Comparison of ENCODE assay signal across 20 cellular contexts in genomic region chr19:47099576-47100050, GRCh38. TPM values are rescaled to one million over a fixed set of nuclear protein-coding genes. Genes with fewer than 3 reads are reported as not detected.
DNase-seq lines count a peak whose midpoint lies in the region; TF ChIP-seq lines count a peak whose summit lies in the region.
"Had no signal": no experiment of that assay in that cellular context is flagged by ENCODE, and none has a peak within 500 bp of the region (broad histone marks: within the 10 kb centered on the region; RNA-seq: fewer than 3 reads in every experiment).

No MANE protein-coding gene starts in this region.

- no peaks in the 10 kb centered on the region for H3K9me2 ChIP-seq in SK-N-SH

- H3K36me3 ChIP-seq in HUES48 (ENCODE audit: control insufficient read depth, insufficient read depth, low read length) (peaks cover 16% of the 10 kb centered on the region), neural progenitor cell (no peaks in the 10 kb centered on the region), SK-N-SH (replicated peaks in 1 of 2; ENCODE audit: control insufficient read depth in 1 of 2, insufficient read depth in 2 of 2, low read length in 1 of 2) (peaks cover 9 to 15% of the 10 kb centered on the region in 2 experiments), smooth muscle cell (ENCODE audit: low read depth) (no peaks in the 10 kb centered on the region)
- H3K36me3 ChIP-seq: colonic mucosa, right atrium auricular region had no signal

- over 99% methylated on average over 6 of the region's 6 CpGs for WGBS in SK-N-SH (ENCODE audit: low lambda C conversion rate)
- 93% methylated on average over 6 of the region's 6 CpGs for WGBS in smooth muscle cell (ENCODE audit: low lambda C conversion rate)

- H3K4me3 ChIP-seq in HUES48 (ENCODE audit: low read depth, low read length) (no peak overlapping the region), neural progenitor cell (no peak overlapping the region), SK-N-SH (ENCODE audit: low read depth in 2 of 2, low read length in 1 of 2) (no peak overlapping the region), smooth muscle cell (no peak overlapping the region)
- H3K4me3 ChIP-seq: colonic mucosa, right atrium auricular region, transverse colon had no signal

- H3K9me3 Mint-ChIP-seq in CD14-positive monocyte (no peaks in the 10 kb centered on the region), neural progenitor cell (no peaks in the 10 kb centered on the region)
- H3K9me3 Mint-ChIP-seq in dendritic cell treated with granulocyte-macrophage colony-stimulating factor and Interleukin-4, amounts not matched to agents 40 ng/mL and 50 ng/mL, for 4 days = no peaks in the 10 kb centered on the region
- H3K9me3 Mint-ChIP-seq: activated B cell treated with CpG ODN at 0.5 μM for 24 hours; activated CD4-positive, alpha-beta memory T cell treated with anti-CD3 and anti-CD28 coated beads, Interleukin-2, amount 10 ng/mL, durations not matched to agents 7 days and 5 days; activated naive CD4-positive, alpha-beta T cell treated with anti-CD3 and anti-CD28 coated beads, Interleukin-2, amount 50 U/mL, for 72 hours; stimulated activated memory B cell treated with anti-CD40 and anti-IgM and Interleukin-4, amounts not matched to agents 10 μg/mL and 1 μg/mL and 100 μg/mL, for 72 hours had no signal

- H3F3A ChIP-seq in neural progenitor cell (ENCODE audit: low read depth) (peaks cover 13% of the 10 kb centered on the region), SK-N-SH (replicated peaks; ENCODE audit: insufficient read depth) (peaks cover 4% of the 10 kb centered on the region), smooth muscle cell (ENCODE audit: low read depth) (no peaks in the 10 kb centered on the region)

- TF ChIP-seq RAD21 in SK-N-SH (IDR thresholded peaks at IDR 0.05; ENCODE audit: low read length) = no peak

- H3K27me3 Mint-ChIP-seq in CD14-positive monocyte (ENCODE audit: low read depth in 3 of 3) = peaks cover 0 to 2% (median 0%) of the 10 kb centered on the region in 3 donors
- H3K27me3 Mint-ChIP-seq in dendritic cell treated with granulocyte-macrophage colony-stimulating factor and Interleukin-4, amounts not matched to agents 40 ng/mL and 50 ng/mL, for 4 days = no peaks in the 10 kb centered on the region
- no peaks in the 10 kb centered on the region for H3K27me3 Mint-ChIP-seq in neural progenitor cell (ENCODE audit: insufficient read depth, low read depth)
- H3K27me3 Mint-ChIP-seq: activated B cell treated with CpG ODN at 0.5 μM for 24 hours; activated CD4-positive, alpha-beta memory T cell treated with anti-CD3 and anti-CD28 coated beads, Interleukin-2, amount 10 ng/mL, durations not matched to agents 7 days and 5 days; stimulated activated memory B cell treated with anti-CD40 and anti-IgM and Interleukin-4, amounts not matched to agents 10 μg/mL and 1 μg/mL and 100 μg/mL, for 72 hours had no signal

- H3K4me1 ChIP-seq in HUES48 (ENCODE audit: control insufficient read depth, insufficient read depth, low read length) (peaks cover 29% of the 10 kb centered on the region), neural progenitor cell (peaks cover 44% of the 10 kb centered on the region), SK-N-SH (ENCODE audit: control insufficient read depth in 1 of 2, insufficient read depth in 2 of 2, low read depth in 1 of 2, low read length in 1 of 2) (peaks cover 0 to 3% of the 10 kb centered on the region in 2 experiments; a peak in 1 of 4 replicates), smooth muscle cell (ENCODE audit: low read depth) (peaks cover 8% of the 10 kb centered on the region)

- CTCF ChIA-PET in SK-N-SH (lab: Yijun Ruan, JAX) = interaction anchor here (0.9 to 1.2 kb wide), 5 partner anchors 11 to 26 kb away, joined by 3 to 4 read pairs (median 3); partner anchors contain the start of gene ZC3H4

- H3K27ac Mint-ChIP-seq in CD14-positive monocyte (peak overlapping the region in 5 of 7 donors; percentile 22 to 63 (median 30)), neural progenitor cell (peak overlapping the region; percentile 79)
- H3K27ac Mint-ChIP-seq in dendritic cell treated with granulocyte-macrophage colony-stimulating factor and Interleukin-4, amounts not matched to agents 40 ng/mL and 50 ng/mL, for 4 days = peak overlapping the region; percentile 76
- H3K27ac Mint-ChIP-seq: activated B cell treated with CpG ODN at 0.5 μM for 24 hours; activated CD4-positive, alpha-beta memory T cell treated with anti-CD3 and anti-CD28 coated beads, Interleukin-2, amount 10 ng/mL, durations not matched to agents 7 days and 5 days; stimulated activated memory B cell treated with anti-CD40 and anti-IgM and Interleukin-4, amounts not matched to agents 10 μg/mL and 1 μg/mL and 100 μg/mL, for 72 hours had no signal

- TF ChIP-seq CTCF in CD14-positive monocyte (IDR thresholded peaks at IDR 0.05) = no peak
- TF ChIP-seq CTCF in neural progenitor cell (IDR thresholded peaks at IDR 0.05) = no peak
- TF ChIP-seq CTCF in SK-N-SH (IDR thresholded peaks at IDR 0.05) = no peak
- TF ChIP-seq CTCF in smooth muscle cell (IDR thresholded peaks at IDR 0.05; ENCODE audit: borderline replicate concordance, insufficient read depth, poor library complexity, severe bottlenecking) = no peak

- H3K9me3 ChIP-seq in HUES48 (ENCODE audit: control insufficient read depth, insufficient read depth, low read length) (no peaks in the 10 kb centered on the region), neural progenitor cell (ENCODE audit: low read depth) (no peaks in the 10 kb centered on the region), SK-N-SH (no peaks in the 10 kb centered on the region), smooth muscle cell (replicated peaks; ENCODE audit: low read depth) (no peaks in the 10 kb centered on the region)
- H3K9me3 ChIP-seq: colonic mucosa, right atrium auricular region, transverse colon had no signal

- H2AFZ ChIP-seq in neural progenitor cell (replicated peaks) (no peak overlapping the region), SK-N-SH (ENCODE audit: low read depth) (no peak overlapping the region), smooth muscle cell (ENCODE audit: low read depth) (no peak overlapping the region)

- H3K4me2 ChIP-seq in neural progenitor cell (peak overlapping the region; percentile 43), SK-N-SH (no peak overlapping the region), smooth muscle cell (no peak overlapping the region)

- H3K79me2 ChIP-seq in neural progenitor cell (ENCODE audit: low read depth) (peaks cover 100% of the 10 kb centered on the region), SK-N-SH (ENCODE audit: insufficient read depth) (peaks cover 100% of the 10 kb centered on the region), smooth muscle cell (ENCODE audit: low read depth) (peaks cover 98% of the 10 kb centered on the region)

- H3K9ac ChIP-seq in HUES48 (ENCODE audit: low read depth, low read length) (no peak overlapping the region), neural progenitor cell (peak overlapping the region; percentile 6), SK-N-SH (no peak overlapping the region), smooth muscle cell (ENCODE audit: low read depth) (no peak overlapping the region)

- POLR2A ChIA-PET in SK-N-SH (lab: Yijun Ruan, JAX) = interaction anchor here (0.9 kb wide), 1 partner anchor 14 kb away, joined by 4 read pairs; the partner anchor contains the start of gene ZC3H4

- H3K36me3 Mint-ChIP-seq in CD14-positive monocyte = peaks cover 37 to 61% of the 10 kb centered on the region in 2 donors
- H3K36me3 Mint-ChIP-seq in dendritic cell treated with granulocyte-macrophage colony-stimulating factor and Interleukin-4, amounts not matched to agents 40 ng/mL and 50 ng/mL, for 4 days (ENCODE audit: low read depth) = peaks cover 36% of the 10 kb centered on the region
- peaks cover 10% of the 10 kb centered on the region for H3K36me3 Mint-ChIP-seq in neural progenitor cell

- TF ChIP-seq EP300 in SK-N-SH (IDR thresholded peaks at IDR 0.05; ENCODE audit: borderline replicate concordance in 1 of 2, low read depth in 1 of 2, low read length in 1 of 2) = no peak

- H3K4me3 Mint-ChIP-seq in CD14-positive monocyte (no peak overlapping the region), neural progenitor cell (no peak overlapping the region)
- no peak overlapping the region for H3K4me3 Mint-ChIP-seq in dendritic cell treated with granulocyte-macrophage colony-stimulating factor and Interleukin-4, amounts not matched to agents 40 ng/mL and 50 ng/mL, for 4 days
- H3K4me3 Mint-ChIP-seq: activated B cell treated with CpG ODN at 0.5 μM for 24 hours; activated CD4-positive, alpha-beta memory T cell treated with anti-CD3 and anti-CD28 coated beads, Interleukin-2, amount 10 ng/mL, durations not matched to agents 7 days and 5 days; stimulated activated memory B cell treated with anti-CD40 and anti-IgM and Interleukin-4, amounts not matched to agents 10 μg/mL and 1 μg/mL and 100 μg/mL, for 72 hours had no signal

- peaks cover 94% of the 10 kb centered on the region for H4K20me1 ChIP-seq in neural progenitor cell (ENCODE audit: low read depth)
- H4K20me1 ChIP-seq in SK-N-SH (ENCODE audit: insufficient read depth) = peaks cover 78% of the 10 kb centered on the region
- peaks cover 89% of the 10 kb centered on the region for H4K20me1 ChIP-seq in smooth muscle cell (ENCODE audit: low read depth)

- no peak for DNase-seq in CD14-positive monocyte (ENCODE audit: low spot score)
- DNase-seq in neural progenitor cell (ENCODE audit: low spot score) = peak; percentile 65
- DNase-seq in epidermal melanocyte (ENCODE audit: insufficient read length, low spot score) = no peak
- no peak for DNase-seq in SK-N-SH
- DNase-seq in SIG-M5 (lab: John Stamatoyannopoulos, UW) = no peak
- no peak for DNase-seq in smooth muscle cell (lab: John Stamatoyannopoulos, UW; ENCODE audit: unreplicated experiment)
- DNase-seq: activated B cell treated with CpG ODN at 0.5 μM for 24 hours; activated CD4-positive, alpha-beta memory T cell treated with anti-CD3 and anti-CD28 coated beads, Interleukin-2, amount 10 ng/mL, durations not matched to agents 7 days and 5 days; colonic mucosa; COR-L47; foreskin fibroblast; Karpas-422; NCI-H1092; NCI-H526; transverse colon had no signal

- intact Hi-C loops in CD14-positive monocyte (cut with micrococcal nuclease) = no loop called here
- intact Hi-C loops in dendritic cell treated with granulocyte-macrophage colony-stimulating factor and Interleukin-4, amounts not matched to agents 40 ng/mL and 50 ng/mL, for 4 days (cut with micrococcal nuclease) = loop anchor here (2.0 kb wide), 1 partner anchor 13 kb away; the partner anchor contains the start of gene ZC3H4

- H3K4me1 Mint-ChIP-seq in CD14-positive monocyte (peaks cover 19% of the 10 kb centered on the region), neural progenitor cell (peaks cover 53% of the 10 kb centered on the region)
- H3K4me1 Mint-ChIP-seq in dendritic cell treated with granulocyte-macrophage colony-stimulating factor and Interleukin-4, amounts not matched to agents 40 ng/mL and 50 ng/mL, for 4 days (ENCODE audit: low read depth) = peaks cover 80% of the 10 kb centered on the region

- H3K27me3 ChIP-seq in HUES48 (ENCODE audit: control insufficient read depth, insufficient read depth, low read length) (no peaks in the 10 kb centered on the region), neural progenitor cell (no peaks in the 10 kb centered on the region), SK-N-SH (ENCODE audit: insufficient read depth) (no peaks in the 10 kb centered on the region), smooth muscle cell (ENCODE audit: low read depth) (no peaks in the 10 kb centered on the region)
- H3K27me3 ChIP-seq: colonic mucosa, right atrium auricular region, transverse colon had no signal

- H3K27ac ChIP-seq in HUES48 (ENCODE audit: low read depth, low read length) (peak overlapping the region; percentile 27), neural progenitor cell (no peak overlapping the region), SK-N-SH (ENCODE audit: low read depth in 2 of 2, low read length in 1 of 2) (no peak overlapping the region), smooth muscle cell (ENCODE audit: low read depth) (no peak overlapping the region)
- H3K27ac ChIP-seq: colonic mucosa, right atrium auricular region had no signal

RNA-seq across cellular contexts. Expression of gene ZC3H4, which starts 14.0 kb away (rescaled TPM):
- polyA plus RNA-seq in CD14-positive monocyte = under 1 TPM; 0.24 to 0.60 TPM
- total RNA-seq in neural progenitor cell (ENCODE audit: low replicate concordance) = 19.1 and 29.1 TPM in 2 replicates
- polyA plus RNA-seq in SK-N-SH (2012; rRNA removed) = 3.9 and 7.6 TPM in 2 replicates
- 4.6 and 5.7 TPM in 2 replicates for polyA plus RNA-seq in SK-N-SH (2012; cell fraction: cytosol; rRNA removed)
- 14.8 and 20.3 TPM in 2 replicates for polyA plus RNA-seq in SK-N-SH (2012; cell fraction: nucleus; rRNA removed)
- total RNA-seq in smooth muscle cell = 6.6 and 9.3 TPM in 2 replicates
- 1.9 and 3.5 TPM in 2 replicates for polyA plus RNA-seq in smooth muscle cell

RNA-seq across cellular contexts. Expression of gene SAE1, which starts 31.0 kb away (rescaled TPM):
- polyA plus RNA-seq in CD14-positive monocyte (10 to 100 TPM; 46.5 to 54.2 TPM), SK-N-SH (2012; rRNA removed) (123 and 126 TPM in 2 replicates), smooth muscle cell (70.8 and 89.4 TPM in 2 replicates)
- total RNA-seq in neural progenitor cell (ENCODE audit: low replicate concordance) (258 and 305 TPM in 2 replicates), smooth muscle cell (65.9 and 67.4 TPM in 2 replicates)
- 137 and 140 TPM in 2 replicates for polyA plus RNA-seq in SK-N-SH (2012; cell fraction: cytosol; rRNA removed)
- polyA plus RNA-seq in SK-N-SH (2012; cell fraction: nucleus; rRNA removed) = 44.7 and 62.7 TPM in 2 replicates

RNA-seq across cellular contexts. Expression of gene TMEM160, which starts 51.2 kb away (rescaled TPM):
- 100 to 1,000 TPM; 103 to 159 TPM for polyA plus RNA-seq in CD14-positive monocyte
- 8.0 and 66.2 TPM in 2 replicates for total RNA-seq in neural progenitor cell (ENCODE audit: low replicate concordance)
- 33.0 and 40.1 TPM in 2 replicates for polyA plus RNA-seq in SK-N-SH (2012; rRNA removed)
- 16.8 and 26.2 TPM in 2 replicates for polyA plus RNA-seq in SK-N-SH (2012; cell fraction: cytosol; rRNA removed)
- 13.8 and 35.6 TPM in 2 replicates for polyA plus RNA-seq in SK-N-SH (2012; cell fraction: nucleus; rRNA removed)
- total RNA-seq in smooth muscle cell = 21.5 and 61.5 TPM in 2 replicates
- polyA plus RNA-seq in smooth muscle cell = 92.2 and 94.4 TPM in 2 replicates
